In the genomic region with DNA sequence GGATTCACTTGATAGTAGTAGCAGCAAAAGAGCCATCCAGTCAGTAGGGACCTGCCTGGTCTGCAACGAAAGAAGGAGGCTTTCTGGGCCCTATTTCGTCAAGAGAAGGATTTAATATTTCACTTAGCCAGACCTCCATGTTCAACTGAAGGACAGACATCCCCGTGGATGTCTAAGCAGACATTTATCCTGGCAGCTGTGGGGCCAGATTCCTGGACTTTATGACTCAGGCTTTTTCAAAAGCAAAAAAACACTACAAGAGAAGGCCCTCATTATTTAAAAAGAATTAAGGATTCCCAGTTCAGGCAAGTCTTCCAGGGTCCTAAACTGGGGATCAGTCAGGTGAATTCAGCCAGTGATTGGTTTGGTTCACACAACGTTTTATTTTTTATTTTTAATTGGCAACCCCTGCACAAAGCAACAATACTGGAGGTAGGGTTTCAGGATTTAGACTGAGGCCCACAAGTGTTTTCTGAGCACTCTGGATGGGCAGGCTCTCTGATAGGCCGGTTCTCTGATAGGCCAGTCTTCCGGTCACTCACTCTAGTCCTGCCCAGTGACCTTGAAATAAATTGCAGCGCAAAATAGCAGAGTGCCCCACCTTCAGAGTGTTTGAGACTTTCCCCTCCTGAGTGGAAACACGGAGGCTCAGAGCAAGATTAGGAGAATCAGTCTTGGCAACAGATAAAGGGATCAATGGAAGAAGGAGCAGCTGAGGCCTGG, we compare ENCODE assay signal across 16 cellular contexts.
DNase-seq lines count a peak whose midpoint lies in the region; ATAC-seq, FAIRE-seq and TF ChIP-seq lines count a peak whose summit lies in the region.
"Had no signal": no experiment of that assay in that cellular context is flagged by ENCODE, and none has a peak within 500 bp of the region (broad histone marks: within the 10 kb centered on the region; RNA-seq: fewer than 3 reads in every experiment).

No MANE protein-coding gene starts in this region.

- H3K36me3 ChIP-seq in Loucy (ENCODE audit: insufficient read depth, low read length) (no peaks in the 10 kb centered on the region), mesenchymal stem cell (ENCODE audit: control insufficient read depth in 1 of 2, insufficient read depth in 2 of 2, low read depth in 1 of 2, low read length in 2 of 2) (no peaks in the 10 kb centered on the region), small intestine (ENCODE audit: control insufficient read depth in 2 of 2, insufficient read depth in 2 of 2, low read length in 2 of 2) (no peaks in the 10 kb centered on the region)
- H3K36me3 ChIP-seq: MG63, Peyer's patch had no signal

- H2BK120ac ChIP-seq in mesenchymal stem cell (ENCODE audit: low read depth, low read length): no peak overlapping the region

- H3K9me3 ChIP-seq in Loucy (ENCODE audit: insufficient read depth, low read depth, low read length) (no peaks in the 10 kb centered on the region), mesenchymal stem cell (ENCODE audit: control insufficient read depth, low read length) (no peaks in the 10 kb centered on the region), small intestine (ENCODE audit: control insufficient read depth, low read depth) (no peaks in the 10 kb centered on the region)
- H3K9me3 ChIP-seq: MG63, Peyer's patch had no signal

- H3K27ac Mint-ChIP-seq in brain (peak overlapping the region in 4 of 5 experiments; percentile 57 to 89 (median 66)), glutamatergic neuron (ENCODE audit: unreplicated experiment) (no peak overlapping the region)
- H3K27ac Mint-ChIP-seq: activated CD8-positive, alpha-beta T cell treated with anti-CD3 and anti-CD28 coated beads for 36 hours had no signal

- 78% methylated on average over 8 of the region's 8 CpGs for WGBS in mesenchymal stem cell
- 51 to 69% (median 58%) methylated on average over 8 of the region's 8 CpGs for WGBS in small intestine, 3 donors

- H2AFZ ChIP-seq in Loucy (ENCODE audit: low read length) (0 out of 2 replicates have a peak overlapping the region, but pooled peaks have one; percentile 32), mesenchymal stem cell (ENCODE audit: low read depth, low read length) (no peak overlapping the region)

- H4K20me1 ChIP-seq in Loucy (ENCODE audit: insufficient read depth, low read length, poor library complexity, severe bottlenecking): no peaks in the 10 kb centered on the region

- FAIRE-seq in small intestine (lab: Jason Lieb, UNC): no peak
- FAIRE-seq: keratinocyte had no signal

- peaks cover 0 to 2% (median 0%) of the 10 kb centered on the region in 5 experiments for H3K9me3 Mint-ChIP-seq in brain
- H3K9me3 Mint-ChIP-seq in glutamatergic neuron (ENCODE audit: unreplicated experiment): peaks cover 4% of the 10 kb centered on the region
- H3K9me3 Mint-ChIP-seq: activated CD8-positive, alpha-beta T cell treated with anti-CD3 and anti-CD28 coated beads for 36 hours had no signal

- H3K4me3 ChIP-seq in Loucy (ENCODE audit: low read length, poor library complexity, severe bottlenecking) (no peak overlapping the region), mesenchymal stem cell (ENCODE audit: insufficient read depth in 1 of 2, low read depth in 1 of 2, low read length in 2 of 2) (no peak overlapping the region), small intestine (ENCODE audit: low read depth in 1 of 2, low read length in 2 of 2) (no peak overlapping the region)
- H3K4me3 ChIP-seq: MG63, Peyer's patch had no signal

- H3K79me1 ChIP-seq in mesenchymal stem cell (replicated peaks; ENCODE audit: low read length, poor library complexity, severe bottlenecking): no peaks in the 10 kb centered on the region

- H3K9me2 ChIP-seq in Loucy (replicated peaks; ENCODE audit: low read depth, low read length): no peaks in the 10 kb centered on the region

- no peak for ATAC-seq in GM18868 (IDR thresholded peaks at IDR 0.05; ENCODE audit: unreplicated experiment)
- ATAC-seq in GM18858 (IDR thresholded peaks at IDR 0.05; ENCODE audit: unreplicated experiment): no peak
- ATAC-seq: activated CD8-positive, alpha-beta T cell treated with anti-CD3 and anti-CD28 coated beads for 36 hours had no signal

- H3K23ac ChIP-seq in mesenchymal stem cell (ENCODE audit: low read length in 2 of 2): no peak overlapping the region

- H3K36me3 Mint-ChIP-seq in brain (no peaks in the 10 kb centered on the region), glutamatergic neuron (ENCODE audit: unreplicated experiment) (no peaks in the 10 kb centered on the region)

- H3K4me1 Mint-ChIP-seq in brain: peaks cover 28% of the 10 kb centered on the region
- peaks cover 22% of the 10 kb centered on the region for H3K4me1 Mint-ChIP-seq in glutamatergic neuron (ENCODE audit: low read depth, unreplicated experiment)

- H3K4me2 ChIP-seq in Loucy (ENCODE audit: low read depth, low read length, poor library complexity, severe bottlenecking) (peak overlapping the region; percentile 24), mesenchymal stem cell (ENCODE audit: low read length, poor library complexity, severe bottlenecking) (no peak overlapping the region)

- no peaks in the 10 kb centered on the region for H3K79me2 ChIP-seq in Loucy (ENCODE audit: insufficient read depth, low read length)

- TF ChIP-seq CTCF in Loucy (conservative IDR thresholded peaks at IDR 0.05; ENCODE audit: low read length) (no peak), brain (conservative IDR thresholded peaks at IDR 0.05) (no peak), glutamatergic neuron (IDR thresholded peaks at IDR 0.05; ENCODE audit: partially characterized antibody, unreplicated experiment) (no peak)

- H3K27me3 ChIP-seq in Loucy (ENCODE audit: insufficient read depth, low read length, poor library complexity, severe bottlenecking): no peaks in the 10 kb centered on the region
- H3K27me3 ChIP-seq in mesenchymal stem cell (ENCODE audit: control insufficient read depth in 1 of 2, insufficient read depth in 1 of 2, low read length in 2 of 2): no peaks in the 10 kb centered on the region
- no peaks in the 10 kb centered on the region for H3K27me3 ChIP-seq in small intestine (ENCODE audit: control insufficient read depth in 2 of 2, insufficient read depth in 2 of 2, low read length in 2 of 2)
- H3K27me3 ChIP-seq: MG63, Peyer's patch had no signal

- H3K27me3 Mint-ChIP-seq in brain (no peaks in the 10 kb centered on the region), glutamatergic neuron (ENCODE audit: unreplicated experiment) (peaks cover 1% of the 10 kb centered on the region)
- H3K27me3 Mint-ChIP-seq: activated CD8-positive, alpha-beta T cell treated with anti-CD3 and anti-CD28 coated beads for 36 hours had no signal

- H4K91ac ChIP-seq in mesenchymal stem cell (ENCODE audit: low read length): no peak overlapping the region

- H3K14ac ChIP-seq in mesenchymal stem cell (ENCODE audit: low read length in 2 of 2): peak overlapping the region in 1 of 2 experiments; percentile 15

- H3K4me1 ChIP-seq in Loucy (ENCODE audit: insufficient read depth, low read length, poor library complexity, severe bottlenecking) (peaks cover 21% of the 10 kb centered on the region), mesenchymal stem cell (ENCODE audit: control insufficient read depth, insufficient read depth, low read depth, low read length) (peaks cover 7% of the 10 kb centered on the region), small intestine (ENCODE audit: control insufficient read depth in 2 of 2, insufficient read depth in 1 of 2, low read depth in 1 of 2, low read length in 1 of 2) (no peaks in the 10 kb centered on the region)

- peak overlapping the region; percentile 9 for H3K9ac ChIP-seq in Loucy (ENCODE audit: low read depth, low read length, poor library complexity, severe bottlenecking)
- no peak overlapping the region for H3K9ac ChIP-seq in mesenchymal stem cell (ENCODE audit: low read length)

- peak overlapping the region; percentile 3 for H3K27ac ChIP-seq in mesenchymal stem cell (ENCODE audit: low read length, poor library complexity, severe bottlenecking)
- peak overlapping the region in 1 of 2 donors; percentile 24 for H3K27ac ChIP-seq in small intestine (ENCODE audit: low read depth in 1 of 2, low read length in 1 of 2)
- H3K27ac ChIP-seq: Peyer's patch had no signal

- no peak overlapping the region for H2BK5ac ChIP-seq in mesenchymal stem cell (ENCODE audit: low read depth, low read length, poor library complexity, severe bottlenecking)

- H3K18ac ChIP-seq in mesenchymal stem cell (ENCODE audit: low read depth in 1 of 2, low read length in 2 of 2): peak overlapping the region; percentile 21 to 38

- H2AK5ac ChIP-seq in mesenchymal stem cell (ENCODE audit: low read length, severe bottlenecking): peak overlapping the region; percentile 23

- H3K4ac ChIP-seq in mesenchymal stem cell (ENCODE audit: low read depth in 1 of 2, low read length in 2 of 2): peak overlapping the region in 1 of 2 experiments; percentile 59

- H3K4me3 Mint-ChIP-seq in brain (no peak overlapping the region), glutamatergic neuron (ENCODE audit: unreplicated experiment) (no peak overlapping the region)
- H3K4me3 Mint-ChIP-seq: activated CD8-positive, alpha-beta T cell treated with anti-CD3 and anti-CD28 coated beads for 36 hours had no signal

- no peak overlapping the region for H2BK12ac ChIP-seq in mesenchymal stem cell (ENCODE audit: low read length in 2 of 2)

- no peak overlapping the region for H2BK15ac ChIP-seq in mesenchymal stem cell (ENCODE audit: low read depth, poor library complexity, severe bottlenecking)

- peak overlapping the region; percentile 66 for H4K8ac ChIP-seq in mesenchymal stem cell (ENCODE audit: low read length)

- DNase-seq in mesenchymal stem cell (no peak), small intestine (peak; percentile 21), glutamatergic neuron (no peak)
- DNase-seq: activated CD8-positive, alpha-beta T cell treated with anti-CD3 and anti-CD28 coated beads for 36 hours; cerebellar nuclear complex; DMS 273 treated with DMSO at 0.1 percent for 48 hours; head of caudate nucleus; NCI-H1930; NCI-H524 treated with DMSO at 0.1 percent for 48 hours; Peyer's patch had no signal

- no peaks in the 10 kb centered on the region for H3F3A ChIP-seq in Loucy (ENCODE audit: low read depth)
